Comparison of ENCODE assay signal across 1 cellular context in the genomic region with DNA sequence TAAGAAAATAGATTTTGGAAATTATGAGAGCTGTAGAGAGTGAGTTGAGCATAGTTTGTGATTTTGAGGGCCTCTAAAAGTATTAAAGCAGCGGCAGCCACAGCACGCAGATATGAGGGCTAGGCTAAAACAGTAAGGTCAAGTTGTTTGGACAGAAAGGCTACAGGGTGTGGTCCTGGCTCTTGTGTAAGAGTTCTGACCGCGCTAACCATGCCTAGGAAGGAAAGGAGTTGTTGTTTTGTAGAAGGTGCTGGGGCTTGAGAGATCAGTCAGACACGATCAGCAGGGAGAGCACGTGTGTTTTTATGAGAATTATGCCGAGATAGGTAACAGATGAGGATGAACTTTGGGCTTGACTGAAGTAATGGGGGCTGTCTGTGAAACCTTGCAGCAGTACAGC.
TF ChIP-seq lines count a peak whose summit lies in the region.

No MANE protein-coding gene starts in this region.

TF ChIP-seq in WTC11, 78 proteins besides CTCF, POLR2A, EP300 and RAD21:
- TF ChIP-seq, protein P1, sequence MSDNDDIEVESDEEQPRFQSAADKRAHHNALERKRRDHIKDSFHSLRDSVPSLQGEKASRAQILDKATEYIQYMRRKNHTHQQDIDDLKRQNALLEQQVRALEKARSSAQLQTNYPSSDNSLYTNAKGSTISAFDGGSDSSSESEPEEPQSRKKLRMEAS (CRISPR knock-in tag; IDR thresholded peaks at IDR 0.05), result 0 out of 2 replicates have a peak, but pooled peaks have one; percentile 2
